In genomic region chr20:41619360-41620115, GRCh38 we compare ENCODE assay signal across 8 cellular contexts. TPM values are rescaled to one million over a fixed set of nuclear protein-coding genes. Genes with fewer than 3 reads are reported as not detected.
DNase-seq lines count a peak whose midpoint lies in the region; ATAC-seq and TF ChIP-seq lines count a peak whose summit lies in the region.

No MANE protein-coding gene starts in this region.

- H3K27ac ChIP-seq in neuronal stem cell (replicated peaks; ENCODE audit: low read length) (no peak overlapping the region), foreskin keratinocyte (no peak overlapping the region)

- ATAC-seq in foreskin keratinocyte (no peak), HG02642 (IDR thresholded peaks at IDR 0.05; ENCODE audit: poor library complexity, unreplicated experiment) (no peak)

- peaks cover 3 to 4% of the 10 kb centered on the region in 2 donors for H3K4me1 ChIP-seq in neuronal stem cell (ENCODE audit: control insufficient read depth in 2 of 2, insufficient read depth in 1 of 2, low read depth in 1 of 2, low read length in 2 of 2)
- H3K4me1 ChIP-seq in foreskin keratinocyte, result peaks cover 9% of the 10 kb centered on the region

- no peaks in the 10 kb centered on the region for H3K36me3 ChIP-seq in neuronal stem cell (replicated peaks in 1 of 2; ENCODE audit: control insufficient read depth in 2 of 2, insufficient read depth in 2 of 2, low read length in 2 of 2)

- no peak overlapping the region for H4K8ac ChIP-seq in neuronal stem cell (ENCODE audit: low read depth, low read length)

- no peak overlapping the region for H2BK15ac ChIP-seq in neuronal stem cell (ENCODE audit: low read length)

- H3K4me2 ChIP-seq in neuronal stem cell (ENCODE audit: insufficient read depth, low read length, poor library complexity, severe bottlenecking), result no peak overlapping the region

- no peak overlapping the region for H2BK12ac ChIP-seq in neuronal stem cell (ENCODE audit: low read length)

- H3K23ac ChIP-seq in neuronal stem cell (ENCODE audit: low read depth, low read length, poor library complexity), result no peak overlapping the region

- no CpG with 5 or more reads among the region's 5 CpGs for WGBS in neuronal stem cell (ENCODE audit: extremely low coverage in 2 of 2, insufficient read length in 2 of 2, insufficient replicate concordance in 1 of 2), 2 donors

- H3K27me3 ChIP-seq in neuronal stem cell (ENCODE audit: control insufficient read depth in 3 of 3, insufficient read depth in 3 of 3, low read depth in 1 of 3, low read length in 3 of 3), result peaks cover 0 to 31% (median 0%) of the 10 kb centered on the region in 3 experiments
- H3K27me3 ChIP-seq in foreskin keratinocyte, result no peaks in the 10 kb centered on the region

- TF ChIP-seq CTCF in foreskin keratinocyte (conservative IDR thresholded peaks at IDR 0.05), result no peak

- DNase-seq in ELR (ENCODE audit: low read depth) (peak; percentile 9), NCI-H1105 treated with DMSO at 0.1 percent for 48 hours (lab: John Stamatoyannopoulos, UW) (peak; percentile 73), cerebellum (ENCODE audit: low spot score) (peak; percentile 12), neuronal stem cell (ENCODE audit: low spot score) (no peak), foreskin keratinocyte (no peak), NCI-H2196 (lab: John Stamatoyannopoulos, UW; ENCODE audit: unreplicated experiment) (no peak)
- no peak for DNase-seq in activated CD8-positive, alpha-beta memory T cell treated with anti-CD3 and anti-CD28 coated beads, Interleukin-2, amount 50 U/mL, for 48 hours

- H2AFZ ChIP-seq in neuronal stem cell (ENCODE audit: low read length), result peak overlapping the region; percentile 96

- H3K14ac ChIP-seq in neuronal stem cell (ENCODE audit: low read length), result no peak overlapping the region

- H3K79me1 ChIP-seq in neuronal stem cell (ENCODE audit: low read depth, low read length), result no peaks in the 10 kb centered on the region

- H3K18ac ChIP-seq in neuronal stem cell (ENCODE audit: low read length), result no peak overlapping the region

- peak overlapping the region in 1 of 2 donors; percentile 80 for H3K4me3 ChIP-seq in neuronal stem cell (ENCODE audit: low read length in 2 of 2)

- no peak overlapping the region for H4K91ac ChIP-seq in neuronal stem cell (ENCODE audit: low read depth, low read length, poor library complexity)

- peaks cover 0 to 4% of the 10 kb centered on the region in 2 donors for H3K9me3 ChIP-seq in neuronal stem cell (replicated peaks in 1 of 2; ENCODE audit: control insufficient read depth in 2 of 2, insufficient read depth in 1 of 2, low read depth in 1 of 2, low read length in 2 of 2)

- no peak overlapping the region for H3K4ac ChIP-seq in neuronal stem cell (ENCODE audit: low read length)

- H2BK5ac ChIP-seq in neuronal stem cell (ENCODE audit: low read length), result no peak overlapping the region

- no peak overlapping the region for H2BK120ac ChIP-seq in neuronal stem cell (ENCODE audit: low read depth, low read length)

- no peak overlapping the region for H3K9ac ChIP-seq in neuronal stem cell (ENCODE audit: low read depth, low read length, poor library complexity)

- H2AK5ac ChIP-seq in neuronal stem cell (ENCODE audit: low read depth, low read length), result no peak overlapping the region

RNA-seq across cellular contexts. Expression of gene CHD6, which starts 1.4 kb away (rescaled TPM):
- total RNA-seq in cerebellum, result 92.9 TPM
- polyA plus RNA-seq in neuronal stem cell (2013, experiment 1 of 2), result 47.7 TPM
- 51.3 TPM for polyA plus RNA-seq in neuronal stem cell (2013, experiment 2 of 2)
- total RNA-seq in foreskin keratinocyte, result 13.3 and 15.1 TPM in 2 replicates
- 2.1 TPM in 2 replicates for polyA plus RNA-seq in foreskin keratinocyte

Comparison
In these comparisons a context has a peak if more than half of its experiments do, and no peak if none do; other contexts are left out.
1. DNase-seq: peak in ELR (single experiment), NCI-H1105 treated with DMSO at 0.1 percent for 48 hours (single experiment) and cerebellum (single experiment); none in neuronal stem cell (single experiment), foreskin keratinocyte (0 of 2), activated CD8-positive, alpha-beta memory T cell treated with anti-CD3 and anti-CD28 coated beads, Interleukin-2, amount 50 U/mL, for 48 hours (single experiment) and NCI-H2196 (single experiment).